ENCODE assay signal across 8 cellular contexts in genomic region chr2:23926750-23927627, GRCh38. TPM values are rescaled to one million over a fixed set of nuclear protein-coding genes. Genes with fewer than 3 reads are reported as not detected.
DNase-seq lines count a peak whose midpoint lies in the region; TF ChIP-seq lines count a peak whose summit lies in the region.

Gene ATAD2B (minus strand): TSS chr2:23927123. CDS start chr2:23926770, 353 bp downstream.

- peaks cover 16 to 20% of the 10 kb centered on the region in 2 experiments for H3K4me1 Mint-ChIP-seq in H9
- peaks cover 36% of the 10 kb centered on the region for H3K4me1 Mint-ChIP-seq in neural crest cell

- no peak within 1 kb of the TSS for H2BK12ac ChIP-seq in H9 (ENCODE audit: insufficient read length, low read depth, low read length)

- H3K4me2 ChIP-seq in H9 (ENCODE audit: insufficient read depth, insufficient read length, low read length): peak within 1 kb of the TSS; percentile 96

- H3K27me3 Mint-ChIP-seq in H9 (ENCODE audit: low read depth) (no peaks in the 10 kb centered on the region), neural crest cell (ENCODE audit: low read depth) (no peaks in the 10 kb centered on the region)

- peak within 1 kb of the TSS; percentile 97 for H3K18ac ChIP-seq in H9 (ENCODE audit: insufficient read length, low read depth, low read length)

- no CpG with 5 or more reads among the region's 89 CpGs for WGBS in H9 (ENCODE audit: extremely low coverage, insufficient read length, low lambda C conversion rate)

- H3K4ac ChIP-seq in H9 (ENCODE audit: low read depth, low read length): peak within 1 kb of the TSS; percentile 73

- TF ChIP-seq CTCF in H9 (conservative IDR thresholded peaks at IDR 0.05) (peak; percentile 91), fibroblast of villous mesenchyme (IDR thresholded peaks at IDR 0.05; ENCODE audit: insufficient read depth, low read depth, low read length) (peak; percentile 74), neural crest cell (conservative IDR thresholded peaks at IDR 0.05) (peak; percentile 88)

- no peaks in the 10 kb centered on the region for H3K27me3 ChIP-seq in H9 (ENCODE audit: insufficient read depth, low read length)
- H3K27me3 ChIP-seq in stomach smooth muscle (ENCODE audit: control insufficient read depth in 1 of 2, insufficient read depth in 2 of 2, low read length in 2 of 2): no peaks in the 10 kb centered on the region

- peak within 1 kb of the TSS; percentile 6 for H2AFZ ChIP-seq in H9 (ENCODE audit: low read length)

- H3K27ac ChIP-seq in H9 (ENCODE audit: insufficient read length, low read depth, low read length) (peak within 1 kb of the TSS; percentile 15), stomach smooth muscle (ENCODE audit: low read length) (peak within 1 kb of the TSS; percentile 95)

- H3K9me3 Mint-ChIP-seq in H9 (no peaks in the 10 kb centered on the region), neural crest cell (no peaks in the 10 kb centered on the region)

- peak within 1 kb of the TSS; percentile 20 for H2BK5ac ChIP-seq in H9 (ENCODE audit: insufficient read length, low read length)

- no peak within 1 kb of the TSS for H2BK15ac ChIP-seq in H9 (ENCODE audit: low read depth, low read length)

- H3K14ac ChIP-seq in H9 (ENCODE audit: insufficient read depth, low read length): peak within 1 kb of the TSS; percentile 99

- H3K79me2 ChIP-seq in H9 (ENCODE audit: insufficient read depth, low read length): peaks cover 10% of the 10 kb centered on the region; the same call in 1 of the 2 replicates

- peak within 1 kb of the TSS; percentile 92 for H4K91ac ChIP-seq in H9 (ENCODE audit: insufficient read length, low read depth, low read length)

- H3K4me3 Mint-ChIP-seq in H9 (peak within 1 kb of the TSS; percentile 96 to 99), neural crest cell (peak within 1 kb of the TSS; percentile 97)

- in situ Hi-C loops in G401 (cut with HindIII; ENCODE audit: low sequenced_read_pairs): no loop called here

- H4K5ac ChIP-seq in H9 (ENCODE audit: insufficient read length, low read depth, low read length): peak within 1 kb of the TSS; percentile 58

- H3K4me1 ChIP-seq in H9 (ENCODE audit: insufficient read depth, low read length) (no peaks in the 10 kb centered on the region; the same call in 1 of the 2 replicates), stomach smooth muscle (ENCODE audit: control insufficient read depth, insufficient read depth, low read length) (peaks cover 12% of the 10 kb centered on the region)

- H3K4me3 ChIP-seq in fibroblast of villous mesenchyme (ENCODE audit: low read depth, low read length): peak within 1 kb of the TSS; percentile 92
- H3K4me3 ChIP-seq in stomach smooth muscle (ENCODE audit: low read length in 2 of 2): peak within 1 kb of the TSS; percentile 87 to 92

- H3K9ac ChIP-seq in H9 (ENCODE audit: extremely low read depth, insufficient read length, low read length): peak within 1 kb of the TSS; percentile 98
- H3K9ac ChIP-seq in stomach smooth muscle (ENCODE audit: low read length in 2 of 2): peak within 1 kb of the TSS; percentile 96 to 98

- H3K9me3 ChIP-seq in H9 (ENCODE audit: control insufficient read depth, low read depth, low read length) (no peaks in the 10 kb centered on the region), stomach smooth muscle (ENCODE audit: control insufficient read depth in 2 of 2, low read length in 2 of 2) (no peaks in the 10 kb centered on the region)

- H2BK20ac ChIP-seq in H9 (ENCODE audit: low read depth, low read length, poor library complexity, severe bottlenecking): no peak within 1 kb of the TSS

- H4K8ac ChIP-seq in H9 (replicated peaks; ENCODE audit: insufficient read length, low read depth, low read length): no peak within 1 kb of the TSS

- peaks cover 10% of the 10 kb centered on the region for H3K23me2 ChIP-seq in H9 (ENCODE audit: insufficient read length, low read depth, low read length, poor library complexity, severe bottlenecking)

- peak within 1 kb of the TSS; percentile 37 for H3K56ac ChIP-seq in H9 (ENCODE audit: insufficient read length, low read depth, low read length)

- no peak within 1 kb of the TSS for H2AK5ac ChIP-seq in H9 (ENCODE audit: insufficient read length, low read length)

- H3K27ac Mint-ChIP-seq in H9: peak within 1 kb of the TSS; percentile 97 to 99 (median 99)
- H3K27ac Mint-ChIP-seq in neural crest cell (ENCODE audit: unreplicated experiment): peak within 1 kb of the TSS; percentile 100

- no peaks in the 10 kb centered on the region for H4K20me1 ChIP-seq in H9 (ENCODE audit: control insufficient read depth, insufficient read depth, insufficient read length)

- H2BK120ac ChIP-seq in H9 (ENCODE audit: low read depth, low read length, poor library complexity, severe bottlenecking): peak within 1 kb of the TSS; percentile 49

- peaks cover 3 to 16% (median 5%) of the 10 kb centered on the region in 3 experiments; a peak in 5 of 7 replicates for H3K36me3 Mint-ChIP-seq in H9 (ENCODE audit: insufficient read depth in 1 of 3, low read depth in 3 of 3)
- no peaks in the 10 kb centered on the region for H3K36me3 Mint-ChIP-seq in neural crest cell (ENCODE audit: low read depth)

- no peak within 1 kb of the TSS for H3K23ac ChIP-seq in H9 (ENCODE audit: insufficient read length, low read depth, low read length)

- peak; percentile 93 for DNase-seq in G401 (ENCODE audit: low spot score)
- DNase-seq in H9: peak; percentile 95
- DNase-seq in M059J (ENCODE audit: low read depth): peak; percentile 89
- DNase-seq in SHP77 (lab: John Stamatoyannopoulos, UW): peak; percentile 75 to 90
- peak; percentile 98 for DNase-seq in activated effector memory CD4-positive, alpha-beta T cell treated with anti-CD3 and anti-CD28 coated beads, Interleukin-2, amount 50 U/mL, for 16 hours
- peak; percentile 94 for DNase-seq in fibroblast of villous mesenchyme (ENCODE audit: low read depth)
- peak; percentile 93 for DNase-seq in neural crest cell (ENCODE audit: low read depth, low spot score)

- H3K79me1 ChIP-seq in H9 (ENCODE audit: insufficient read depth, low read depth, low read length, poor library complexity, severe bottlenecking): no peaks in the 10 kb centered on the region

- no peaks in the 10 kb centered on the region for H3K36me3 ChIP-seq in stomach smooth muscle (ENCODE audit: control insufficient read depth in 2 of 2, insufficient read depth in 2 of 2, low read length in 2 of 2)

- H3T11ph ChIP-seq in H9 (ENCODE audit: low read length): no peak within 1 kb of the TSS

RNA-seq across cellular contexts. Expression of gene ATAD2B, which starts in this region (rescaled TPM):
- 5.9 and 6.0 TPM in 2 replicates for total RNA-seq in G401 (2014; rRNA removed; shearing (Covaris generic))
- total RNA-seq in H9 (2021) (17.5 and 21.4 TPM in 2 replicates), fibroblast of villous mesenchyme (12.9 and 16.0 TPM in 2 replicates), neural crest cell (29.4 and 32.9 TPM in 2 replicates)
- total RNA-seq in M059J (2014; rRNA removed; shearing (Covaris generic)): 2.9 and 3.8 TPM in 2 replicates

Comparison
In these comparisons a context has a peak if more than half of its experiments do, and no peak if none do; other contexts are left out.
1. Peak in every context shown above with its lines: DNase-seq, H3K4me3 ChIP-seq and H3K27ac ChIP-seq.